In genomic region chr20:61953037-61953788, GRCh38 we compare ENCODE assay signal across 1 cellular context.
TF ChIP-seq lines count a peak whose summit lies in the region.

No MANE protein-coding gene starts in this region.

TF ChIP-seq in HEK293, 187 proteins besides CTCF, POLR2A, EP300 and RAD21 (continued from another document):
- TF ChIP-seq, protein P1, sequence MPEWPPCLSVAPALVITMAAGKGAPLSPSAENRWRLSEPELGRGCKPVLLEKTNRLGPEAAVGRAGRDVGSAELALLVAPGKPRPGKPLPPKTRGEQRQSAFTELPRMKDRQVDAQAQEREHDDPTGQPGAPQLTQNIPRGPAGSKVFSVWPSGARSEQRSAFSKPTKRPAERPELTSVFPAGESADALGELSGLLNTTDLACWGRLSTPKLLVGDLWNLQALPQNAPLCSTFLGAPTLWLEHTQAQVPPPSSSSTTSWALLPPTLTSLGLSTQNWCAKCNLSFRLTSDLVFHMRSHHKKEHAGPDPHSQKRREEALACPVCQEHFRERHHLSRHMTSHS (tag by site-specific recombination; IDR thresholded peaks at IDR 0.05): no peak
- TF ChIP-seq ZNF555 (tag by site-specific recombination; conservative IDR thresholded peaks at IDR 0.05) (no peak), GLIS1 (tag by site-specific recombination; IDR thresholded peaks at IDR 0.05) (peak; percentile 49; the same call in 1 of the 2 replicates), ZNF610 (tag by site-specific recombination; IDR thresholded peaks at IDR 0.05; ENCODE audit: borderline replicate concordance) (no peak), RBAK (tag by site-specific recombination; IDR thresholded peaks at IDR 0.05) (0 out of 2 replicates have a peak, but pooled peaks have one; percentile 75)
